Comparison of ENCODE assay signal across 11 cellular contexts in the genomic region with DNA sequence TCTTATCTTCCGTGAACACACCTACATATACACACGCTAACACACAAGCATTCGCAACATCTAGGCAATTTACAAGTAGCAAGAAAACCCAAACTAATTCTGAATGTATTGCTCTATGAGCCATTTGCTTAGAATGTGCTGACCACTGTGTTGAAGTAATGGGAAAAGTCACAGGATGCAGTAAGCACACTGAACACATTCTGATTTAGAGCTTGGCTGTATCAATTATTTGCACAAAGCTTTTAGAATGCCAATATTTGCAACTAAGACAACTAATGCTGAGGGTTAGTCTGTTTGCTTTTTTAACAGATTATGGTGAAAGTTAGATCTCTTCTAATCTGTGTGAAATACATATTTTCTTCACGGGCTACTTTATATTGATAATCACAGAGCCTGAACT.
"Had no signal": no experiment of that assay in that cellular context is flagged by ENCODE, and none has a peak within 500 bp of the region (broad histone marks: within the 10 kb centered on the region; RNA-seq: fewer than 3 reads in every experiment).

No MANE protein-coding gene starts in this region.

- H3K9me3 ChIP-seq: HAP-1 had no signal

- H3K4me2 ChIP-seq: GM23338 had no signal

- H3K9ac ChIP-seq: GM23248 had no signal

- ATAC-seq: GM23338, HCT116 had no signal

- H3K27ac ChIP-seq: GM23248 had no signal

- H3K36me3 ChIP-seq: HAP-1 had no signal

- DNase-seq: GM23248, GOT3, H7, H9, HCEC 1CT, HFFc6 had no signal

- FAIRE-seq: H1, H54 had no signal

- H3K4me1 ChIP-seq: HAP-1 had no signal

- H3K4me3 ChIP-seq: GM23248, GM23338, HAP-1 had no signal
